ENCODE assay signal across 32 cellular contexts in genomic region chr1:189646066-189646465, GRCh38.
"Had no signal": no experiment of that assay in that cellular context is flagged by ENCODE, and none has a peak within 500 bp of the region (broad histone marks: within the 10 kb centered on the region; RNA-seq: fewer than 3 reads in every experiment).

No MANE protein-coding gene starts in this region.

- DNase-seq: activated effector memory CD4-positive, alpha-beta T cell treated with anti-CD3 and anti-CD28 coated beads, Interleukin-2, amount 50 U/mL, for 16 hours; activated effector memory CD4-positive, alpha-beta T cell treated with Interleukin-2 at 50 U/mL for 16 hours; activated gamma-delta T cell; activated gamma-delta T cell treated with Interleukin-2 at 50 U/mL for 16 hours; activated naive CD4-positive, alpha-beta T cell; activated naive CD4-positive, alpha-beta T cell treated with anti-CD3 and anti-CD28 coated beads for 36 hours; activated naive CD4-positive, alpha-beta T cell treated with anti-CD3 and anti-CD28 coated beads, Interleukin-2, amount 10 ng/mL, durations not matched to agents 7 days and 5 days; activated naive CD4-positive, alpha-beta T cell treated with anti-CD3 and anti-CD28 coated beads, Interleukin-2, amount 50 U/mL, for 16 hours; activated naive CD4-positive, alpha-beta T cell treated with Interleukin-2 at 50 U/mL for 16 hours; activated naive CD8-positive, alpha-beta T cell treated with anti-CD3 and anti-CD28 coated beads for 36 hours; activated naive CD8-positive, alpha-beta T cell treated with anti-CD3 and anti-CD28 coated beads, Interleukin-2, amount 10 ng/mL, durations not matched to agents 7 days and 5 days; activated naive CD8-positive, alpha-beta T cell treated with anti-CD3 and anti-CD28 coated beads, Interleukin-2, amount 50 U/mL, for 24 hours; activated T-cell treated with anti-CD3 and anti-CD28 coated beads, Interleukin-2, amount 50 U/mL, for 1 hour; activated T-cell treated with anti-CD3 and anti-CD28 coated beads, Interleukin-2, amount 50 U/mL, for 24 hours; activated T-cell treated with anti-CD3 and anti-CD28 coated beads, Interleukin-2, amount 50 U/mL, for 4 hours; activated T-cell treated with anti-CD3 and anti-CD28 coated beads, Interleukin-2, amount 50 U/mL, for 48 hours; activated T-cell treated with anti-CD3 and anti-CD28 coated beads, Interleukin-2, amount 50 U/mL, for 72 hours; adrenal gland; amniotic stem cell; amygdala; anterior cingulate cortex; aorta; body of pancreas; brain microvascular endothelial cell; caudate nucleus; central memory CD4-positive, alpha-beta T cell; cerebellar nuclear complex had no signal

- H3K4me3 ChIP-seq: adrenal gland, ascending aorta, body of pancreas, breast epithelium, cardiac muscle cell had no signal

- H3K27ac ChIP-seq: adrenal gland, ascending aorta, body of pancreas, brain microvascular endothelial cell, breast epithelium, cardiac muscle cell had no signal

- H3K9me3 ChIP-seq: adrenal gland, ascending aorta, body of pancreas, breast epithelium had no signal

- H3K36me3 ChIP-seq: adrenal gland, ascending aorta, brain microvascular endothelial cell, breast epithelium, cardiac muscle cell had no signal

- ATAC-seq: activated naive CD4-positive, alpha-beta T cell treated with anti-CD3 and anti-CD28 coated beads, Interleukin-2, amount 50 U/mL, for 72 hours; activated naive CD8-positive, alpha-beta T cell treated with anti-CD3 and anti-CD28 coated beads, Interleukin-2, amount 50 U/mL, for 24 hours; activated T-cell treated with anti-CD3 and anti-CD28 coated beads, Interleukin-2, amount 50 U/mL, for 4 hours; activated T-cell treated with anti-CD3 and anti-CD28 coated beads, Interleukin-2, amount 50 U/mL, for 72 hours; activated T-helper 17 cell treated with anti-CD3 and anti-CD28 coated beads, Interleukin-2, amount 50 U/mL, for 72 hours; body of pancreas had no signal

- H3K27me3 ChIP-seq: adrenal gland, ascending aorta, body of pancreas, brain microvascular endothelial cell, breast epithelium, cardiac muscle cell had no signal

- H3K4me1 ChIP-seq: adrenal gland, ascending aorta, body of pancreas, breast epithelium had no signal
